Comparison of ENCODE assay signal across 27 cellular contexts in the genomic region with DNA sequence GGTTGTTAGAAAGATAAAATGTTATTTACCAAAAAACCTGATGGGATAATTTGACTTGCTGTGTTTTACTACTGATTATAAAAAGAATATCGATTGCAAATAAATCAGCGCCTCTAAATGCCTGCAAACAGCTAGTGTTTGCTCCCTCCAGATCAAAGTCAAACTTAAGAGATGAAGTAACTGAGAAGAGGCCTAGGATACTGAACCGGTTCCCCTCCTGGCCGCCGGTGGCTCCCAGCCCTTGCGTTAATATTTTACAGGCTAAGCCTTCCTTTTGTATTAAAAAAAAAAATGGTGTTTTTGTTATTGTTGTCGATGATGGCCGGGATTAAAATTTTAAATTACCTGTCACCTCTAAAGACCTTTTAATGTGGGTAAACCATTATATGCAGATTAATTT. TPM values are rescaled to one million over a fixed set of nuclear protein-coding genes. Genes with fewer than 3 reads are reported as not detected.
DNase-seq lines count a peak whose midpoint lies in the region; ATAC-seq and TF ChIP-seq lines count a peak whose summit lies in the region.
"Had no signal": no experiment of that assay in that cellular context is flagged by ENCODE, and none has a peak within 500 bp of the region (broad histone marks: within the 10 kb centered on the region; RNA-seq: fewer than 3 reads in every experiment).

No MANE protein-coding gene starts in this region.

- peaks cover 30% of the 10 kb centered on the region for H3K4me1 Mint-ChIP-seq in endodermal cell
- H3K4me1 Mint-ChIP-seq: IgD-negative memory B cell had no signal

- intact Hi-C loops in Right ventricle myocardium inferior (cut with DNase I) (no loop called here), upper lobe of right lung (cut with DNase I) (no loop called here)

- no peaks in the 10 kb centered on the region for H3K36me3 Mint-ChIP-seq in endodermal cell (ENCODE audit: low read depth)
- H3K36me3 Mint-ChIP-seq: IgD-negative memory B cell had no signal

- H3K4me1 ChIP-seq in cardiac muscle cell (ENCODE audit: low read depth) (no peaks in the 10 kb centered on the region), endodermal cell (ENCODE audit: control insufficient read depth, insufficient read depth, low read length) (peaks cover 6% of the 10 kb centered on the region), mesenchymal stem cell (ENCODE audit: control insufficient read depth, insufficient read depth, low read depth, low read length) (peaks cover 14% of the 10 kb centered on the region), upper lobe of right lung (peaks cover 11% of the 10 kb centered on the region), upper lobe of left lung (peaks cover 9 to 50% (median 25%) of the 10 kb centered on the region in 4 donors)
- H3K4me1 ChIP-seq in effector memory CD4-positive, alpha-beta T cell (ENCODE audit: control insufficient read depth, insufficient read depth, low read length, poor library complexity, severe bottlenecking), result no peaks in the 10 kb centered on the region
- H3K4me1 ChIP-seq: HAP-1, SJSA1 had no signal

- no peak overlapping the region for H2AFZ ChIP-seq in mesenchymal stem cell (ENCODE audit: low read depth, low read length)

- peak overlapping the region; percentile 74 for H3K27ac ChIP-seq in cardiac muscle cell
- H3K27ac ChIP-seq in endodermal cell (ENCODE audit: low read depth, low read length), result no peak overlapping the region
- no peak overlapping the region for H3K27ac ChIP-seq in mesenchymal stem cell (ENCODE audit: low read length, poor library complexity, severe bottlenecking)
- H3K27ac ChIP-seq in upper lobe of right lung, result peak overlapping the region; percentile 6
- H3K27ac ChIP-seq in effector memory CD4-positive, alpha-beta T cell (ENCODE audit: insufficient read depth, low read length, poor library complexity, severe bottlenecking), result no peak overlapping the region
- peak overlapping the region in 1 of 4 donors; percentile 76 for H3K27ac ChIP-seq in upper lobe of left lung
- H3K27ac ChIP-seq: gastroesophageal sphincter, SJSA1, uterus had no signal

- H3K36me3 ChIP-seq in cardiac muscle cell, result peaks cover 6% of the 10 kb centered on the region
- no peaks in the 10 kb centered on the region for H3K36me3 ChIP-seq in endodermal cell (ENCODE audit: control insufficient read depth, insufficient read depth, low read length)
- no peaks in the 10 kb centered on the region for H3K36me3 ChIP-seq in mesenchymal stem cell (ENCODE audit: control insufficient read depth in 1 of 2, insufficient read depth in 2 of 2, low read depth in 1 of 2, low read length in 2 of 2)
- no peaks in the 10 kb centered on the region for H3K36me3 ChIP-seq in upper lobe of right lung
- no peaks in the 10 kb centered on the region for H3K36me3 ChIP-seq in effector memory CD4-positive, alpha-beta T cell (ENCODE audit: control insufficient read depth, insufficient read depth, low read length)
- H3K36me3 ChIP-seq in upper lobe of left lung, result no peaks in the 10 kb centered on the region
- H3K36me3 ChIP-seq: gastroesophageal sphincter, HAP-1, SJSA1, uterus had no signal

- H3K4me3 ChIP-seq in cardiac muscle cell (peak overlapping the region; percentile 65), endodermal cell (ENCODE audit: low read length) (peak overlapping the region; percentile 70), mesenchymal stem cell (ENCODE audit: insufficient read depth in 1 of 2, low read depth in 1 of 2, low read length in 2 of 2) (peak overlapping the region in 1 of 2 experiments; percentile 87), upper lobe of right lung (peak overlapping the region; percentile 14), upper lobe of left lung (peak overlapping the region in 2 of 4 donors; percentile 23 to 47)
- H3K4me3 ChIP-seq in effector memory CD4-positive, alpha-beta T cell (ENCODE audit: insufficient read depth, low read depth, low read length, poor library complexity, severe bottlenecking), result no peak overlapping the region
- H3K4me3 ChIP-seq: gastroesophageal sphincter, HAP-1, SJSA1, uterus had no signal

- no peak overlapping the region for H2BK12ac ChIP-seq in mesenchymal stem cell (ENCODE audit: low read length in 2 of 2)

- TF ChIP-seq CTCF in cardiac muscle cell (IDR thresholded peaks at IDR 0.05; ENCODE audit: low read depth, low read length) (no peak), endodermal cell (conservative IDR thresholded peaks at IDR 0.05) (no peak), upper lobe of right lung (IDR thresholded peaks at IDR 0.05) (no peak), upper lobe of left lung (IDR thresholded peaks at IDR 0.05) (no peak)

- no peak for TF ChIP-seq EP300 in upper lobe of left lung (IDR thresholded peaks at IDR 0.05)

- no peak overlapping the region for H4K8ac ChIP-seq in mesenchymal stem cell (ENCODE audit: low read length)

- H3K23ac ChIP-seq in mesenchymal stem cell (ENCODE audit: low read length in 2 of 2), result no peak overlapping the region

- H3K4me3 Mint-ChIP-seq in endodermal cell, result peak overlapping the region; percentile 59
- H3K4me3 Mint-ChIP-seq: T-helper 2 cell treated with Interferon-gamma antibody and Interleukin-4, amounts not matched to agents 5 μg/mL and 100 μg/mL, for 36 hours had no signal

- H2BK120ac ChIP-seq in mesenchymal stem cell (ENCODE audit: low read depth, low read length), result no peak overlapping the region

- no peak overlapping the region for H3K4ac ChIP-seq in mesenchymal stem cell (ENCODE audit: low read depth in 1 of 2, low read length in 2 of 2)

- 12% methylated on average over 7 of the region's 8 CpGs; no CpG with 5 or more reads in 1 of the 2 experiments for WGBS in endodermal cell (ENCODE audit: insufficient coverage in 1 of 2, insufficient read length in 1 of 2), 2 experiments
- 0% methylated on average over 7 of the region's 8 CpGs for WGBS in mesenchymal stem cell
- whole genome bisulfite sequencing in upper lobe of left lung, 2 donors, result 10 to 17% methylated on average over 8 of the region's 8 CpGs

- H3K27me3 ChIP-seq in cardiac muscle cell (peaks cover 88% of the 10 kb centered on the region), endodermal cell (ENCODE audit: control insufficient read depth, insufficient read depth, low read length, poor library complexity, severe bottlenecking) (peaks cover 94% of the 10 kb centered on the region), mesenchymal stem cell (ENCODE audit: control insufficient read depth in 1 of 2, insufficient read depth in 1 of 2, low read length in 2 of 2) (peaks cover 0 to 91% of the 10 kb centered on the region in 2 experiments), upper lobe of right lung (peaks cover 97% of the 10 kb centered on the region), upper lobe of left lung (peaks cover 0 to 57% (median 21%) of the 10 kb centered on the region in 4 donors)
- peaks cover 12% of the 10 kb centered on the region for H3K27me3 ChIP-seq in effector memory CD4-positive, alpha-beta T cell (replicated peaks; ENCODE audit: control insufficient read depth, insufficient read depth, low read length, poor library complexity, severe bottlenecking)
- H3K27me3 ChIP-seq: SJSA1 had no signal

- no peak overlapping the region for H3K14ac ChIP-seq in mesenchymal stem cell (ENCODE audit: low read length in 2 of 2)

- H3K79me1 ChIP-seq in mesenchymal stem cell (replicated peaks; ENCODE audit: low read length, poor library complexity, severe bottlenecking), result no peaks in the 10 kb centered on the region

- no peaks in the 10 kb centered on the region for H3K9me3 Mint-ChIP-seq in endodermal cell
- H3K9me3 Mint-ChIP-seq: T-helper 2 cell treated with Interferon-gamma antibody and Interleukin-4, amounts not matched to agents 5 μg/mL and 100 μg/mL, for 36 hours had no signal

- H2BK15ac ChIP-seq in mesenchymal stem cell (ENCODE audit: low read depth, poor library complexity, severe bottlenecking), result no peak overlapping the region

- H3K4me2 ChIP-seq in mesenchymal stem cell (ENCODE audit: low read length, poor library complexity, severe bottlenecking), result no peak overlapping the region

- H2BK5ac ChIP-seq in mesenchymal stem cell (ENCODE audit: low read depth, low read length, poor library complexity, severe bottlenecking), result no peak overlapping the region

- H4K91ac ChIP-seq in mesenchymal stem cell (ENCODE audit: low read length), result no peak overlapping the region

- H3K18ac ChIP-seq in mesenchymal stem cell (ENCODE audit: low read depth in 1 of 2, low read length in 2 of 2), result no peak overlapping the region

- H3K9me3 ChIP-seq in cardiac muscle cell (ENCODE audit: low read depth) (no peaks in the 10 kb centered on the region), endodermal cell (ENCODE audit: control insufficient read depth, low read length) (no peaks in the 10 kb centered on the region), mesenchymal stem cell (ENCODE audit: control insufficient read depth, low read length) (no peaks in the 10 kb centered on the region), upper lobe of right lung (no peaks in the 10 kb centered on the region), upper lobe of left lung (no peaks in the 10 kb centered on the region)
- no peaks in the 10 kb centered on the region for H3K9me3 ChIP-seq in effector memory CD4-positive, alpha-beta T cell (ENCODE audit: control insufficient read depth, low read length)
- H3K9me3 ChIP-seq: gastroesophageal sphincter, HAP-1, uterus had no signal

- ATAC-seq in Right ventricle myocardium inferior, result no peak
- ATAC-seq in upper lobe of right lung, result no peak
- ATAC-seq in upper lobe of left lung (ENCODE audit: low FRiP score in 2 of 2), result no peak
- ATAC-seq: activated CD4-positive, CD25-positive, alpha-beta regulatory T cell treated with anti-CD3 and anti-CD28 coated beads, Interleukin-2, amount 50 U/mL, for 24 hours; activated naive CD4-positive, alpha-beta T cell treated with anti-CD3 and anti-CD28 coated beads, Interleukin-2, amount 50 U/mL, for 72 hours; gastroesophageal sphincter; left ventricle myocardium superior; PC-3 had no signal

- peaks cover 93% of the 10 kb centered on the region for H3K27me3 Mint-ChIP-seq in endodermal cell (ENCODE audit: insufficient read depth)

- H3K27ac Mint-ChIP-seq in endodermal cell, result no peak overlapping the region
- H3K27ac Mint-ChIP-seq: activated naive CD4-positive, alpha-beta T cell treated with anti-CD3 and anti-CD28 coated beads, Interleukin-2, amount 50 U/mL, for 72 hours; IgD-negative memory B cell; T-helper 2 cell treated with Interferon-gamma antibody and Interleukin-4, amounts not matched to agents 5 μg/mL and 100 μg/mL, for 36 hours had no signal

- peak in 1 of 2 donors; percentile 40 for DNase-seq in cardiac muscle cell (ENCODE audit: low read depth in 1 of 2, low spot score in 1 of 2)
- DNase-seq in Right ventricle myocardium inferior (ENCODE audit: missing footprints), result no peak
- DNase-seq in endodermal cell, result no peak
- no peak for DNase-seq in mesenchymal stem cell
- no peak for DNase-seq in upper lobe of right lung
- DNase-seq in effector memory CD4-positive, alpha-beta T cell, result no peak
- DNase-seq in upper lobe of left lung, result no peak
- no peak for DNase-seq in DMS79 treated with DMSO at 0.1 percent for 48 hours (lab: John Stamatoyannopoulos, UW)
- DNase-seq: 8988T; erythroblast; GDM1; left ventricle myocardium superior; NCI-H1694 treated with DMSO at 0.1 percent for 48 hours; NCI-H2227 treated with DMSO at 0.1 percent for 48 hours; NCI-H82; PC-3; posterior cingulate gyrus; stimulated activated CD4-positive, alpha-beta T cell treated with anti-CD3 and anti-CD28 coated beads, Interleukin-4, amount 100 ng/mL, for 1 hour; uterus had no signal

- no peak overlapping the region for H2AK5ac ChIP-seq in mesenchymal stem cell (ENCODE audit: low read length, severe bottlenecking)

- peak overlapping the region; percentile 13 for H3K9ac ChIP-seq in endodermal cell (ENCODE audit: extremely low read depth, low read length, poor library complexity, severe bottlenecking)
- H3K9ac ChIP-seq in mesenchymal stem cell (ENCODE audit: low read length), result peak overlapping the region; percentile 89

- no peak for TF ChIP-seq POLR2A in upper lobe of left lung (IDR thresholded peaks at IDR 0.05)

RNA-seq across cellular contexts. Expression of a gene that starts 2.6 kb away (rescaled TPM):
- total RNA-seq in cardiac muscle cell (168 and 197 TPM in 2 replicates), Right ventricle myocardium inferior (1.3 TPM), endodermal cell (1 to 10 TPM; 1.9 to 7.6 TPM), upper lobe of right lung (7.5 TPM), upper lobe of left lung (10 to 100 TPM; 12.1 to 35.1 (median 18.2) TPM)
- polyA plus RNA-seq in cardiac muscle cell, result 132 and 142 TPM in 2 replicates
- 50.3 TPM for polyA plus RNA-seq in endodermal cell (2013, experiment 1 of 2)
- polyA plus RNA-seq in endodermal cell (2013, experiment 2 of 2), result 45.6 TPM
- not detected for polyA plus RNA-seq in mesenchymal stem cell (2013, experiment 1 of 2)
- not detected for polyA plus RNA-seq in mesenchymal stem cell (2013, experiment 2 of 2)
- total RNA-seq: activated CD8-positive, alpha-beta memory T cell treated with anti-CD3 and anti-CD28 coated beads for 36 hours; activated naive CD4-positive, alpha-beta T cell treated with anti-CD3 and anti-CD28 coated beads, Interleukin-2, amount 50 U/mL, for 72 hours; left ventricle myocardium superior; PC-3; SJSA1; uterus had no signal
- polyA plus RNA-seq: IgD-negative memory B cell had no signal

Comparison
In these comparisons a context has a peak if more than half of its experiments do, and no peak if none do; other contexts are left out.
1. H3K27ac ChIP-seq: peak in cardiac muscle cell (single experiment) and upper lobe of right lung (single experiment); none in endodermal cell (single experiment), mesenchymal stem cell (single experiment) and effector memory CD4-positive, alpha-beta T cell (single experiment).